In the genomic region with DNA sequence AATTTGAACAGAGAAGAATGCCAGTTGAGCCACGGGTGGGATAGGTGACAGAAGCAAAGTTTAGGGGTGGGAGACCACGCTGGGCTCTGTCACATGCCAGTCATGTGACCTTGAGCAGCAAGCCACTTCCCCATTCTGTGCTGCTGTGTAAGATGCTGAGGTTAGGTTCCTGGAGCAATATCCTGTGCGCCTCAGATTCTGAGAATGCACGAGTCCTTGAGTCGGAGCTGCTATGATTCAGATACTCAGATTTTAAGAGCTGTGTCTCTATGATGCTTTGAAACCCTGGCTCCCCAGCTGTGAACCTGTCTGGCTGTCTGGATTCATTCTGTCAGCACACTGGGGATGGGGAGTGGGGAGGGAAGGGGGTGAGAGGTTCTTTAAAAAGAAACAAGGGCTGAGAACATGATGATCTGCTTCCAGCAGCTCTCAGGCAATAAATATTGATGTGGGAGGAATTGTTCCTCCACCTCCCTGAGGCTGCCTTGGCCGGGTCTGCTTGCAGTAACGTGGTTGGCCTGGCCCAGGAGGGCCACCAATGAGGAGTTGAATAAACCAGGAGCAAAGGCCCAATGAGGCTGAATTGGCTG, we compare ENCODE assay signal across 7 cellular contexts. TPM values are rescaled to one million over a fixed set of nuclear protein-coding genes. Genes with fewer than 3 reads are reported as not detected.
DNase-seq lines count a peak whose midpoint lies in the region; ATAC-seq lines count a peak whose summit lies in the region.

No MANE protein-coding gene starts in this region.

- peaks cover 8% of the 10 kb centered on the region for H3K4me1 ChIP-seq in SJCRH30

- H3K36me3 ChIP-seq in H7 (replicated peaks; ENCODE audit: control insufficient read depth, insufficient read depth, low read length) (no peaks in the 10 kb centered on the region), SJCRH30 (no peaks in the 10 kb centered on the region)

- peak overlapping the region; percentile 29; the same call in 1 of the 2 replicates for H3K27ac ChIP-seq in SJCRH30

- ATAC-seq in HG02588 (IDR thresholded peaks at IDR 0.05; ENCODE audit: unreplicated experiment) = no peak
- ATAC-seq in HG03442 (IDR thresholded peaks at IDR 0.05; ENCODE audit: unreplicated experiment) = no peak

- peak; percentile 17 for DNase-seq in H7
- peak; percentile 28 to 47 for DNase-seq in SJCRH30
- peak; percentile 21 for DNase-seq in foreskin melanocyte
- peak; percentile 29 for DNase-seq in putamen (ENCODE audit: low spot score)
- no peak for DNase-seq in NCI-H82 treated with DMSO at 0.1 percent for 48 hours (lab: John Stamatoyannopoulos, UW; ENCODE audit: unreplicated experiment)

- no peak overlapping the region for H3K4me3 ChIP-seq in H7 (ENCODE audit: insufficient read depth, low read depth, low read length)
- H3K4me3 ChIP-seq in SJCRH30 = no peak overlapping the region; the same call in 1 of the 2 replicates

- no peaks in the 10 kb centered on the region for H3K9me3 ChIP-seq in SJCRH30 (replicated peaks)

- H3K27me3 ChIP-seq in H7 (ENCODE audit: control insufficient read depth, insufficient read depth, low read length) (no peaks in the 10 kb centered on the region), SJCRH30 (no peaks in the 10 kb centered on the region)

RNA-seq across cellular contexts. Expression of gene SLCO2B1, which starts 24.0 kb away (rescaled TPM):
- total RNA-seq in H7 (2014; rRNA removed; shearing (Covaris generic)) = 0.07 TPM in 1 of 2 replicates, not detected in the other
- 0.20 and 0.73 TPM in 2 replicates for total RNA-seq in SJCRH30 (2014; rRNA removed; shearing (Covaris generic))
